11 cellular contexts compared by ENCODE assay signal in the genomic region with DNA sequence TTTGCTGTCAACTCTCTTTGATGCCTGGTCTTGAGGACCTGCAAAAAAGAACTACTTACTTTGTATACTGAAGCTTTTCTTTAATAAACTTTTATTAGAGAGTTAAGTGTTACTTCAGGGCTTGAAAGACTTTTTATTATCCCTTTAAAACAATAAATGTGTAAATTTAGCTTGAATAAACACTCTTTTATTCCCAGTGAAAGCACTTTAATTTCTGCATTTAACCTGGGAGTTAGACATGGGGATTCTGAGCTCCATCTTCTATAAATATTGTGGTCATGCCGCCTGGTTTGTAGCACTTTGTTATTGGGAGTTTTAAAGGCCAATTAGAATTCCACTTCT. TPM values are rescaled to one million over a fixed set of nuclear protein-coding genes. Genes with fewer than 3 reads are reported as not detected.
DNase-seq lines count a peak whose midpoint lies in the region; ATAC-seq, FAIRE-seq and TF ChIP-seq lines count a peak whose summit lies in the region.
"Had no signal": no experiment of that assay in that cellular context is flagged by ENCODE, and none has a peak within 500 bp of the region (broad histone marks: within the 10 kb centered on the region; RNA-seq: fewer than 3 reads in every experiment).

No MANE protein-coding gene starts in this region.

- TF ChIP-seq CTCF in HCT116 (IDR thresholded peaks at IDR 0.05 in 2 of 3, conservative IDR thresholded peaks at IDR 0.05 in 1 of 3; ENCODE audit: borderline replicate concordance in 1 of 3, insufficient read depth in 1 of 3, low read depth in 2 of 3, low read length in 2 of 3) (no peak), H1 (IDR thresholded peaks at IDR 0.05; ENCODE audit: control extremely low read depth in 1 of 3, insufficient read depth in 1 of 3, low read depth in 1 of 3, low read length in 3 of 3) (no peak), brain microvascular endothelial cell (IDR thresholded peaks at IDR 0.05; ENCODE audit: low read depth, low read length, missing control alignments) (no peak)

- H3K4ac ChIP-seq in H1 (replicated peaks; ENCODE audit: insufficient read length, low read depth, low read length) (no peak overlapping the region), trophoblast cell (ENCODE audit: low read depth, low read length) (no peak overlapping the region)

- H3K27me3 ChIP-seq in HCT116 (ENCODE audit: insufficient read depth, low read length): no peaks in the 10 kb centered on the region
- H3K27me3 ChIP-seq in H1 (replicated peaks in 1 of 4; ENCODE audit: control insufficient read depth in 3 of 4, extremely low read depth in 1 of 4, insufficient read depth in 3 of 4, low read length in 3 of 4): peaks cover 0 to 16% (median 13%) of the 10 kb centered on the region in 4 experiments; a peak in 6 of 7 replicates
- peaks cover 10% of the 10 kb centered on the region for H3K27me3 ChIP-seq in trophoblast cell (ENCODE audit: insufficient read depth, low read length)
- H3K27me3 ChIP-seq in brain microvascular endothelial cell (replicated peaks): peaks cover 39% of the 10 kb centered on the region

- H4K91ac ChIP-seq in H1 (replicated peaks; ENCODE audit: insufficient read length, low read length) (no peak overlapping the region), trophoblast cell (ENCODE audit: low read depth, low read length) (no peak overlapping the region)

- H3K9me3 ChIP-seq in HCT116 (ENCODE audit: control insufficient read depth in 1 of 2, insufficient read depth in 1 of 2, low read depth in 1 of 2, low read length in 2 of 2) (no peaks in the 10 kb centered on the region), H1 (ENCODE audit: insufficient read depth in 2 of 2, low read depth in 1 of 2, low read length in 1 of 2) (no peaks in the 10 kb centered on the region), trophoblast cell (ENCODE audit: insufficient read depth, low read depth, low read length) (peaks cover 3% of the 10 kb centered on the region)

- H2AK5ac ChIP-seq in H1 (ENCODE audit: low read depth, low read length) (no peak overlapping the region), trophoblast cell (ENCODE audit: low read length) (no peak overlapping the region)

- no peak overlapping the region for H2BK15ac ChIP-seq in H1 (ENCODE audit: low read length)

- H2BK20ac ChIP-seq in H1 (ENCODE audit: low read length): no peak overlapping the region

- H2AFZ ChIP-seq in HCT116 (ENCODE audit: low read depth, low read length, poor library complexity, severe bottlenecking) (peak overlapping the region; percentile 14), H1 (ENCODE audit: low read length) (no peak overlapping the region), trophoblast cell (ENCODE audit: insufficient read depth, low read length, poor library complexity) (no peak overlapping the region)

- CTCF ChIA-PET in HCT116 (lab: Charles Lee) (interaction anchor here (8.6 kb wide), 1 partner anchor 100 kb away, joined by 159 read pairs; no protein-coding TSS in a partner anchor), H1 (lab: Charles Lee; ENCODE audit: partially characterized antibody) (interaction anchor here (0.5 to 20.6 kb wide), 10 partner anchors 9 to 320 kb away, joined by 3 to 558 read pairs (median 3); no protein-coding TSS in a partner anchor)

- no peaks in the 10 kb centered on the region for H3K79me2 ChIP-seq in HCT116 (ENCODE audit: insufficient read depth, low read length)
- H3K79me2 ChIP-seq in H1 (ENCODE audit: control insufficient read depth in 1 of 2, insufficient read depth in 2 of 2, low read length in 2 of 2): peaks cover 0 to 34% of the 10 kb centered on the region in 2 experiments; a peak in 3 of 4 replicates
- no peaks in the 10 kb centered on the region for H3K79me2 ChIP-seq in trophoblast cell (ENCODE audit: control insufficient read depth, insufficient read depth, low read length, poor library complexity)

- no peaks in the 10 kb centered on the region for H4K20me1 ChIP-seq in HCT116 (ENCODE audit: insufficient read depth)
- peaks cover 0 to 1% of the 10 kb centered on the region in 2 experiments for H4K20me1 ChIP-seq in H1 (replicated peaks in 1 of 2; ENCODE audit: control insufficient read depth in 1 of 2, insufficient read depth in 2 of 2, low read length in 2 of 2)

- RAD21 ChIA-PET in HCT116 (lab: Charles Lee; ENCODE audit: low non-redundant PET in 1 of 2, low total read pairs in 2 of 2, uncharacterized antibody in 2 of 2, unreplicated experiment in 2 of 2): interaction anchor here in 1 of 2 experiments (0.6 kb wide), 1 partner anchor 250 kb away, joined by 4 read pairs; no protein-coding TSS in a partner anchor

- H4K12ac ChIP-seq in trophoblast cell (ENCODE audit: low read depth, low read length): no peak overlapping the region

- H3K14ac ChIP-seq in H1 (ENCODE audit: insufficient read length) (no peak overlapping the region), trophoblast cell (ENCODE audit: low read length) (no peak overlapping the region)

- H3K9ac ChIP-seq in HCT116 (ENCODE audit: low read length) (peak overlapping the region; percentile 71), H1 (replicated peaks in 1 of 4; ENCODE audit: extremely low read depth in 1 of 4, low read depth in 3 of 4, low read length in 3 of 4) (no peak overlapping the region), trophoblast cell (ENCODE audit: low read length) (no peak overlapping the region)

- H2BK5ac ChIP-seq in H1 (ENCODE audit: low read depth, low read length) (no peak overlapping the region), trophoblast cell (ENCODE audit: low read depth, low read length, poor library complexity) (no peak overlapping the region)

- no peak for TF ChIP-seq RAD21 in HCT116 (IDR thresholded peaks at IDR 0.05; ENCODE audit: low read depth)
- TF ChIP-seq RAD21 in H1 (IDR thresholded peaks at IDR 0.05 in 1 of 2, conservative IDR thresholded peaks at IDR 0.05 in 1 of 2; ENCODE audit: low read depth in 2 of 2, low read length in 2 of 2): no peak

- DNase-seq in NCI-H345 treated with DMSO at 0.1 percent for 48 hours (lab: John Stamatoyannopoulos, UW; ENCODE audit: unreplicated experiment) (peak; percentile 45), NCI-H345 (lab: John Stamatoyannopoulos, UW) (no peak), HCT116 (ENCODE audit: low read depth, low spot score) (no peak), H1 (ENCODE audit: low read depth in 1 of 2, low spot score in 2 of 2) (no peak), trophoblast cell (no peak), brain microvascular endothelial cell (no peak), AG20443 (ENCODE audit: low spot score) (no peak)
- DNase-seq: amniotic stem cell; naive B cell; stimulated activated naive CD8-positive, alpha-beta T cell treated with anti-CD3 and anti-CD28 coated beads, Interleukin-15, amount 100 ng/mL, for 72 hours had no signal

- H3K18ac ChIP-seq in H1 (ENCODE audit: extremely low read depth, low read length) (no peak overlapping the region), trophoblast cell (ENCODE audit: low read length) (no peak overlapping the region)

- H3K4me1 ChIP-seq in HCT116 (ENCODE audit: control insufficient read depth in 1 of 2, insufficient read depth in 2 of 2, low read length in 2 of 2) (peaks cover 4 to 15% of the 10 kb centered on the region in 2 experiments; a peak in 2 of 4 replicates), H1 (replicated peaks in 1 of 4; ENCODE audit: control insufficient read depth in 3 of 4, insufficient read depth in 4 of 4, low read length in 3 of 4) (peaks cover 0 to 5% (median 3%) of the 10 kb centered on the region in 4 experiments; a peak in 4 of 7 replicates), trophoblast cell (ENCODE audit: control insufficient read depth in 1 of 2, insufficient read depth in 2 of 2, low read length in 2 of 2) (peaks cover 0 to 8% of the 10 kb centered on the region in 2 experiments)

- intact Hi-C loops in HCT116 (cut with micrococcal nuclease): no loop called here

- ATAC-seq in HCT116 (no peak), HG03108 (IDR thresholded peaks at IDR 0.05; ENCODE audit: unreplicated experiment) (no peak)

- H3K56ac ChIP-seq in H1 (replicated peaks; ENCODE audit: insufficient read length, low read depth, low read length): no peak overlapping the region

- in situ Hi-C loops in brain microvascular endothelial cell (cut with HindIII; ENCODE audit: low pct_ligation_motif_present, low sequenced_read_pairs): no loop called here

- H3K23ac ChIP-seq in H1 (ENCODE audit: insufficient read length) (no peak overlapping the region), trophoblast cell (ENCODE audit: low read length) (no peak overlapping the region)

- no peak overlapping the region for H4K5ac ChIP-seq in H1 (ENCODE audit: insufficient read length, low read depth, low read length)

- H3K27ac ChIP-seq in HCT116 (ENCODE audit: low read depth, low read length) (peak overlapping the region; percentile 57; the same call in 1 of the 2 replicates), H1 (ENCODE audit: low read depth, low read length) (no peak overlapping the region), trophoblast cell (ENCODE audit: low read depth, low read length) (no peak overlapping the region), brain microvascular endothelial cell (no peak overlapping the region)

- H3K36me3 ChIP-seq in HCT116 (ENCODE audit: control insufficient read depth in 1 of 2, insufficient read depth in 2 of 2, low read length in 2 of 2) (no peaks in the 10 kb centered on the region), H1 (ENCODE audit: control insufficient read depth in 2 of 4, insufficient read depth in 4 of 4, low read length in 3 of 4) (no peaks in the 10 kb centered on the region), trophoblast cell (ENCODE audit: control insufficient read depth in 1 of 2, insufficient read depth in 2 of 2, low read length in 2 of 2) (no peaks in the 10 kb centered on the region), brain microvascular endothelial cell (replicated peaks) (no peaks in the 10 kb centered on the region)

- H3K79me1 ChIP-seq in H1 (ENCODE audit: low read depth, low read length): peaks cover 2% of the 10 kb centered on the region; the same call in 1 of the 2 replicates
- no peaks in the 10 kb centered on the region for H3K79me1 ChIP-seq in trophoblast cell (ENCODE audit: low read length)

- peaks cover 15% of the 10 kb centered on the region for H3K23me2 ChIP-seq in H1 (ENCODE audit: low read depth, low read length)

- no peak overlapping the region for H2BK120ac ChIP-seq in H1 (replicated peaks; ENCODE audit: low read depth, low read length)
- no peak overlapping the region for H2BK120ac ChIP-seq in trophoblast cell (ENCODE audit: insufficient read depth, low read length, poor library complexity)

- TF ChIP-seq EP300 in H1 (IDR thresholded peaks at IDR 0.05; ENCODE audit: borderline replicate concordance in 1 of 2, low read depth in 2 of 2, low read length in 2 of 2): no peak

- peak overlapping the region; percentile 61 to 68 for H3K4me3 ChIP-seq in HCT116 (replicated peaks in 1 of 2; ENCODE audit: low read depth in 1 of 2, low read length in 2 of 2)
- peak overlapping the region; percentile 67 to 99 (median 85) for H3K4me3 ChIP-seq in H1 (ENCODE audit: extremely low read depth in 1 of 4, insufficient read depth in 2 of 4, low read depth in 3 of 4, low read length in 4 of 4)
- no peak overlapping the region for H3K4me3 ChIP-seq in trophoblast cell (ENCODE audit: low read depth, low read length)
- no peak overlapping the region for H3K4me3 ChIP-seq in brain microvascular endothelial cell (ENCODE audit: low read depth, low read length)

- H3K9me2 ChIP-seq in HCT116 (ENCODE audit: insufficient read depth): no peaks in the 10 kb centered on the region

- H3K4me2 ChIP-seq in HCT116 (ENCODE audit: low read length): peak overlapping the region; percentile 94
- H3K4me2 ChIP-seq in H1 (ENCODE audit: insufficient read depth in 1 of 2, low read depth in 2 of 2, low read length in 2 of 2): peak overlapping the region; percentile 92 to 99
- peak overlapping the region; percentile 91 for H3K4me2 ChIP-seq in trophoblast cell (ENCODE audit: low read length)

- H4K8ac ChIP-seq in H1 (ENCODE audit: extremely low read depth, insufficient read depth, low read length) (no peak overlapping the region), trophoblast cell (ENCODE audit: low read depth, low read length) (no peak overlapping the region)

- no peak for FAIRE-seq in H1 (lab: Jason Lieb, UNC)

- TF ChIP-seq POLR2A in HCT116 (IDR thresholded peaks at IDR 0.05; ENCODE audit: borderline replicate concordance, extremely low read depth, insufficient read depth, insufficient read length): no peak
- no peak for TF ChIP-seq POLR2A in H1 (IDR thresholded peaks at IDR 0.05; ENCODE audit: control extremely low read depth in 1 of 2, low read depth in 2 of 2, low read length in 2 of 2)

- POLR2A ChIA-PET in HCT116 (lab: Charles Lee): interaction anchor here (0.6 kb wide), 1 partner anchor 701 kb away, joined by 6 read pairs; no protein-coding TSS in a partner anchor
- POLR2A ChIA-PET in H1 (lab: Charles Lee; ENCODE audit: partially characterized antibody): interaction anchor here (0.7 to 2.2 kb wide), 5 partner anchors 10 to 151 kb away, joined by 3 to 6 read pairs (median 4); no protein-coding TSS in a partner anchor

- no TSS peak for BruUV-seq in HCT116 (replicated peaks; lab: Mats Ljungman, UMichigan)

- WGBS in H1 (ENCODE audit: extremely low coverage in 1 of 2, insufficient coverage in 1 of 2, insufficient read length in 1 of 2, insufficient replicate concordance in 2 of 2, low coverage in 1 of 2, low lambda C conversion rate in 2 of 2, missing lambda C conversion rate in 1 of 2), 2 experiments: 29% methylated on average over 1 of the region's 1 CpG; no CpG with 5 or more reads in 1 of the 2 experiments
- WGBS in trophoblast cell (ENCODE audit: extremely low coverage, insufficient coverage, insufficient read length): no CpG with 5 or more reads among the region's 1 CpG

- H2BK12ac ChIP-seq in H1 (ENCODE audit: low read depth, low read length) (no peak overlapping the region), trophoblast cell (ENCODE audit: low read length) (no peak overlapping the region)

RNA-seq across cellular contexts. Expression of gene E2F6, which starts 17.8 kb away (rescaled TPM):
- 22.8 TPM for total RNA-seq in HCT116 (2021; ENCODE audit: unreplicated experiment)
- 12.8 and 14.7 TPM in 2 replicates for polyA plus RNA-seq in HCT116 (2012)
- 14.9 and 15.6 TPM in 2 replicates for total RNA-seq in H1 (2021; fragmentation: NEBNext Ultra II Directional; extraction: Animal tissue kit (Norgen Biotek cat#: 25700))
- 3.8 and 8.3 TPM in 2 replicates for polyA plus RNA-seq in H1 (2011; rRNA removed)
- 7.3 TPM for polyA plus RNA-seq in H1 (2011; cell fraction: cytosol; rRNA removed)
- polyA plus RNA-seq in H1 (2011; cell fraction: nucleus; rRNA removed): 5.7 TPM
- polyA plus RNA-seq in H1 (2012, experiment 1 of 2): 11.0 to 11.9 TPM (median 11.2 TPM) in 4 replicates
- 6.1 TPM for polyA plus RNA-seq in H1 (2012, experiment 2 of 2)
- 8.0 TPM for polyA plus RNA-seq in H1 (2013, experiment 1 of 2)
- 7.7 TPM for polyA plus RNA-seq in H1 (2013, experiment 2 of 2)
- polyA minus RNA-seq in H1 (2011; rRNA and poly(A)+ RNA removed): 6.8 and 9.7 TPM in 2 replicates
- polyA minus RNA-seq in H1 (2011; cell fraction: cytosol; rRNA and poly(A)+ RNA removed): 5.4 TPM
- polyA minus RNA-seq in H1 (2011; cell fraction: nucleus; rRNA and poly(A)+ RNA removed): 11.4 TPM
- polyA plus RNA-seq in trophoblast cell (2013): 10.3 and 11.2 TPM in 2 replicates

RNA-seq across cellular contexts. Expression of gene GREB1, which starts 50.1 kb away (rescaled TPM):
- 6.2 TPM for total RNA-seq in HCT116 (2021; ENCODE audit: unreplicated experiment)
- 2.2 TPM in 2 replicates for polyA plus RNA-seq in HCT116 (2012)
- 41.7 and 43.4 TPM in 2 replicates for total RNA-seq in H1 (2021; fragmentation: NEBNext Ultra II Directional; extraction: Animal tissue kit (Norgen Biotek cat#: 25700))
- polyA plus RNA-seq in H1 (2011; rRNA removed): 7.9 and 13.8 TPM in 2 replicates
- 9.9 TPM for polyA plus RNA-seq in H1 (2011; cell fraction: cytosol; rRNA removed)
- polyA plus RNA-seq in H1 (2011; cell fraction: nucleus; rRNA removed): 22.7 TPM
- polyA plus RNA-seq in H1 (2012, experiment 1 of 2): 14.3 to 18.0 TPM (median 16.3 TPM) in 4 replicates
- 8.5 TPM for polyA plus RNA-seq in H1 (2012, experiment 2 of 2)
- 16.9 TPM for polyA plus RNA-seq in H1 (2013, experiment 1 of 2)
- polyA plus RNA-seq in H1 (2013, experiment 2 of 2): 15.7 TPM
- 23.1 and 26.4 TPM in 2 replicates for polyA minus RNA-seq in H1 (2011; rRNA and poly(A)+ RNA removed)
- polyA minus RNA-seq in H1 (2011; cell fraction: cytosol; rRNA and poly(A)+ RNA removed): 13.1 TPM
- 21.8 TPM for polyA minus RNA-seq in H1 (2011; cell fraction: nucleus; rRNA and poly(A)+ RNA removed)
- polyA plus RNA-seq in trophoblast cell (2013): 3.2 and 4.1 TPM in 2 replicates

Comparison
In these comparisons a context has a peak if more than half of its experiments do, and no peak if none do; other contexts are left out.
1. H3K4me3 ChIP-seq: peak in HCT116 (2 of 2) and H1 (4 of 4); none in trophoblast cell (single experiment) and brain microvascular endothelial cell (single experiment).
2. Peak in every context shown above with its lines, with median percentiles within 50 percentile points of each other: H3K4me2 ChIP-seq.